ENCODE assay signal across 8 cellular contexts in genomic region chr5:152480677-152481076, GRCh38.
DNase-seq lines count a peak whose midpoint lies in the region; ATAC-seq lines count a peak whose summit lies in the region.
"Not testable (repeated sequence)": the region's sequence is repeated elsewhere in the genome, so short reads cannot be mapped to it uniquely, and the experiment has no call there.

No MANE protein-coding gene starts in this region.

- H3K9me3 Mint-ChIP-seq in IgD-negative memory B cell, memory B cell: not testable (repeated sequence)

- H3K36me3 Mint-ChIP-seq in IgD-negative memory B cell, memory B cell: not testable (repeated sequence)

- DNase-seq in memory B cell (ENCODE audit: low spot score in 2 of 2): not testable (repeated sequence)

- peak overlapping the region; percentile 60 to 93 (median 86) for H3K4me3 Mint-ChIP-seq in IgD-negative memory B cell
- peak overlapping the region; percentile 78 for H3K4me3 Mint-ChIP-seq in memory B cell

- not testable (repeated sequence) for H3K4me1 Mint-ChIP-seq in IgD-negative memory B cell, memory B cell

- not testable (repeated sequence) for H3K27ac Mint-ChIP-seq in IgD-negative memory B cell
- peak overlapping the region; percentile 76 for H3K27ac Mint-ChIP-seq in memory B cell

- not testable (repeated sequence) for H3K27me3 Mint-ChIP-seq in IgD-negative memory B cell, memory B cell

- peak; percentile 54 for ATAC-seq in GM18498 (IDR thresholded peaks at IDR 0.05; ENCODE audit: unreplicated experiment)
- peak; percentile 84 for ATAC-seq in GM18873 (IDR thresholded peaks at IDR 0.05; ENCODE audit: low FRiP score, unreplicated experiment)
- peak; percentile 50 for ATAC-seq in GM19463 (IDR thresholded peaks at IDR 0.05; ENCODE audit: unreplicated experiment)
- peak; percentile 68 for ATAC-seq in GM21825 (IDR thresholded peaks at IDR 0.05; ENCODE audit: unreplicated experiment)
- ATAC-seq in HG02938 (IDR thresholded peaks at IDR 0.05; ENCODE audit: unreplicated experiment): peak; percentile 98
- ATAC-seq in HG03342 (IDR thresholded peaks at IDR 0.05; ENCODE audit: unreplicated experiment): peak; percentile 95
- ATAC-seq in memory B cell (ENCODE audit: low read depth): peak; percentile 39

Comparison
In these comparisons a context has a peak if more than half of its experiments do, and no peak if none do; other contexts are left out.
1. ATAC-seq: peak in every context shown above with its lines; median percentile 98 in HG02938; 95 in HG03342; 84 in GM18873; 68 in GM21825; 54 in GM18498; 50 in GM19463; 39 in memory B cell.